In the genomic region with DNA sequence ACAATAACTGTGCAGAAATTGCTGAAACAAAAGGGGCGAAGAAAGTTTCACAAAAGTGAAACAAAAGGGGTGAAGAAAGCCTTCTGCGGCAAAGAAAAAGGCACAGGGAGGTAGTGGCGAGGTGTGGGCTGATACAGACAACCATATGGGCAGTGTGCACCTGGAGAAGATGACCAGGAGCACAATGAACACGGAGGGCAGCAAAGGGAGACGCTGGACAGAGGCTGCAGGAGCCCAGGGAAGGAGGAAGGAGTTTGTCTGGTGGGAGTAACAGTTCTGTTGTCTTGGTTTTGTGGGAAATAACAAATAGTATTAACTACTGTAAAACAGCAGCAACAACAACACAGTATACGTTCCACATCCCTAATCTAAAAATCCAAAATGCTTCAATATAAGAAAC, we compare ENCODE assay signal across 18 cellular contexts. TPM values are rescaled to one million over a fixed set of nuclear protein-coding genes. Genes with fewer than 3 reads are reported as not detected.
A peak's percentile ranks its signal among the peaks of the same experiment; 100 is the strongest.
DNase-seq lines count a peak whose midpoint lies in the region; ATAC-seq and TF ChIP-seq lines count a peak whose summit lies in the region.
"Had no signal": no experiment of that assay in that cellular context is flagged by ENCODE, and none has a peak within 500 bp of the region (broad histone marks: within the 10 kb centered on the region; RNA-seq: fewer than 3 reads in every experiment).

No MANE protein-coding gene starts in this region.

- no peaks in the 10 kb centered on the region for H3K27me3 Mint-ChIP-seq in stimulated activated naive CD8-positive, alpha-beta T cell treated with anti-CD3 and anti-CD28 coated beads, Interleukin-15, Interleukin-2, amounts not matched to agents 100 ng/mL and 50 ng/mL, for 24 hours
- no peaks in the 10 kb centered on the region for H3K27me3 Mint-ChIP-seq in stimulated activated naive CD8-positive, alpha-beta T cell treated with anti-CD3 and anti-CD28 coated beads, Interleukin-15, amount 100 ng/mL, for 72 hours
- no peaks in the 10 kb centered on the region for H3K27me3 Mint-ChIP-seq in activated naive CD8-positive, alpha-beta T cell treated with anti-CD3 and anti-CD28 coated beads, Interleukin-2, amount 50 U/mL, for 24 hours
- no peaks in the 10 kb centered on the region for H3K27me3 Mint-ChIP-seq in progenitor cell of endocrine pancreas
- H3K27me3 Mint-ChIP-seq: effector memory CD8-positive, alpha-beta T cell had no signal

- no peaks in the 10 kb centered on the region for H3K4me1 Mint-ChIP-seq in stimulated activated naive CD8-positive, alpha-beta T cell treated with anti-CD3 and anti-CD28 coated beads, Interleukin-15, Interleukin-2, amounts not matched to agents 100 ng/mL and 50 ng/mL, for 24 hours (ENCODE audit: low read depth)
- H3K4me1 Mint-ChIP-seq in stimulated activated naive CD8-positive, alpha-beta T cell treated with anti-CD3 and anti-CD28 coated beads, Interleukin-15, amount 100 ng/mL, for 72 hours: peaks cover 5% of the 10 kb centered on the region
- H3K4me1 Mint-ChIP-seq in activated naive CD8-positive, alpha-beta T cell treated with anti-CD3 and anti-CD28 coated beads, Interleukin-2, amount 50 U/mL, for 24 hours: peaks cover 10% of the 10 kb centered on the region
- no peaks in the 10 kb centered on the region for H3K4me1 Mint-ChIP-seq in progenitor cell of endocrine pancreas (ENCODE audit: low read depth)

- H3K36me3 Mint-ChIP-seq in stimulated activated naive CD8-positive, alpha-beta T cell treated with anti-CD3 and anti-CD28 coated beads, Interleukin-15, Interleukin-2, amounts not matched to agents 100 ng/mL and 50 ng/mL, for 24 hours (ENCODE audit: low read depth): peaks cover 39% of the 10 kb centered on the region
- peaks cover 17% of the 10 kb centered on the region for H3K36me3 Mint-ChIP-seq in activated naive CD8-positive, alpha-beta T cell treated with anti-CD3 and anti-CD28 coated beads, Interleukin-2, amount 50 U/mL, for 24 hours (ENCODE audit: low read depth)
- H3K36me3 Mint-ChIP-seq in progenitor cell of endocrine pancreas (ENCODE audit: insufficient read depth): peaks cover 17% of the 10 kb centered on the region

- DNase-seq in stimulated activated naive CD8-positive, alpha-beta T cell treated with anti-CD3 and anti-CD28 coated beads, Interleukin-15, amount 100 ng/mL, for 72 hours: no peak
- no peak for DNase-seq in activated naive CD8-positive, alpha-beta T cell treated with anti-CD3 and anti-CD28 coated beads, Interleukin-2, amount 50 U/mL, for 24 hours
- no peak for DNase-seq in progenitor cell of endocrine pancreas (ENCODE audit: low spot score, unreplicated experiment)
- no peak for DNase-seq in pons (ENCODE audit: low spot score)
- no peak for DNase-seq in NCI-H2029 treated with DMSO at 0.1 percent for 48 hours (lab: John Stamatoyannopoulos, UW)
- DNase-seq: amygdala; DMS79; effector memory CD8-positive, alpha-beta T cell; HCEC 1CT; head of caudate nucleus; left lung; mucosa of descending colon; NCI-H2171; nucleus accumbens; SHP77 treated with DMSO at 0.1 percent for 48 hours had no signal

- H3K27ac Mint-ChIP-seq in stimulated activated naive CD8-positive, alpha-beta T cell treated with anti-CD3 and anti-CD28 coated beads, Interleukin-15, Interleukin-2, amounts not matched to agents 100 ng/mL and 50 ng/mL, for 24 hours: peak overlapping the region; percentile 12
- peak overlapping the region in 1 of 2 donors; percentile 0 for H3K27ac Mint-ChIP-seq in stimulated activated naive CD8-positive, alpha-beta T cell treated with anti-CD3 and anti-CD28 coated beads, Interleukin-15, amount 100 ng/mL, for 72 hours
- peak overlapping the region; percentile 30 for H3K27ac Mint-ChIP-seq in activated naive CD8-positive, alpha-beta T cell treated with anti-CD3 and anti-CD28 coated beads, Interleukin-2, amount 50 U/mL, for 24 hours
- peak overlapping the region; percentile 12 for H3K27ac Mint-ChIP-seq in progenitor cell of endocrine pancreas
- H3K27ac Mint-ChIP-seq: WTC11 had no signal

- H3K4me3 Mint-ChIP-seq in stimulated activated naive CD8-positive, alpha-beta T cell treated with anti-CD3 and anti-CD28 coated beads, Interleukin-15, Interleukin-2, amounts not matched to agents 100 ng/mL and 50 ng/mL, for 24 hours: no peak overlapping the region
- no peak overlapping the region for H3K4me3 Mint-ChIP-seq in stimulated activated naive CD8-positive, alpha-beta T cell treated with anti-CD3 and anti-CD28 coated beads, Interleukin-15, amount 100 ng/mL, for 72 hours
- H3K4me3 Mint-ChIP-seq in activated naive CD8-positive, alpha-beta T cell treated with anti-CD3 and anti-CD28 coated beads, Interleukin-2, amount 50 U/mL, for 24 hours: no peak overlapping the region
- H3K4me3 Mint-ChIP-seq in progenitor cell of endocrine pancreas (ENCODE audit: low read depth): no peak overlapping the region
- H3K4me3 Mint-ChIP-seq: effector memory CD8-positive, alpha-beta T cell; WTC11 had no signal

- H3K9me3 Mint-ChIP-seq in stimulated activated naive CD8-positive, alpha-beta T cell treated with anti-CD3 and anti-CD28 coated beads, Interleukin-15, Interleukin-2, amounts not matched to agents 100 ng/mL and 50 ng/mL, for 24 hours: no peaks in the 10 kb centered on the region
- H3K9me3 Mint-ChIP-seq in stimulated activated naive CD8-positive, alpha-beta T cell treated with anti-CD3 and anti-CD28 coated beads, Interleukin-15, amount 100 ng/mL, for 72 hours: no peaks in the 10 kb centered on the region
- no peaks in the 10 kb centered on the region for H3K9me3 Mint-ChIP-seq in activated naive CD8-positive, alpha-beta T cell treated with anti-CD3 and anti-CD28 coated beads, Interleukin-2, amount 50 U/mL, for 24 hours
- no peaks in the 10 kb centered on the region for H3K9me3 Mint-ChIP-seq in progenitor cell of endocrine pancreas (ENCODE audit: low read depth)
- H3K9me3 Mint-ChIP-seq: effector memory CD8-positive, alpha-beta T cell; WTC11 had no signal

- TF ChIP-seq CTCF in progenitor cell of endocrine pancreas (IDR thresholded peaks at IDR 0.05; ENCODE audit: unreplicated experiment): no peak

- ATAC-seq in stimulated activated naive CD8-positive, alpha-beta T cell treated with anti-CD3 and anti-CD28 coated beads, Interleukin-15, amount 100 ng/mL, for 72 hours: no peak
- ATAC-seq in activated naive CD8-positive, alpha-beta T cell treated with anti-CD3 and anti-CD28 coated beads, Interleukin-2, amount 50 U/mL, for 24 hours: no peak
- ATAC-seq in HG03159 (IDR thresholded peaks at IDR 0.05; ENCODE audit: unreplicated experiment): no peak
- ATAC-seq: effector memory CD8-positive, alpha-beta T cell; left lung; mucosa of descending colon; WTC11 had no signal

RNA-seq across cellular contexts. Expression of a gene that starts 42.4 kb away (rescaled TPM):
- total RNA-seq in progenitor cell of endocrine pancreas: 29.4 and 30.0 TPM in 2 replicates
